ENCODE assay signal across 16 cellular contexts in the genomic region with DNA sequence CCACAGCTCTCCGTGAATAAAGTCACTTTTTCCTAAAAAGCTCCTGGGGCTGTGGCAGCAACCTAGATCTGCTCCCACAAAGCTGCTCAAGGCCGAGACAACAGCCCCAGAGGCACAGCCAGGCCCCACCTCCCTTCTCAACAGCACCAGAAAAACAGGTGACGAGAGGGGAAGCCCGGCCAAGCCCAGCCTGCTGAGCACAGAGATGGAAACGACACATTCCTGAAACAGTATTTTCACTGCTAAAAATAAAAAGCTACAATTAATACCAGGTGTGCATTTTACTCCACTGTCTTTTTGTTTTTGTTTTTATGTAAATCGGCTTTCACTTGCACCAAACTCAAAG.
DNase-seq lines count a peak whose midpoint lies in the region; ATAC-seq and TF ChIP-seq lines count a peak whose summit lies in the region.
"Had no signal": no experiment of that assay in that cellular context is flagged by ENCODE, and none has a peak within 500 bp of the region (broad histone marks: within the 10 kb centered on the region; RNA-seq: fewer than 3 reads in every experiment).

No MANE protein-coding gene starts in this region.

- H3K4me1 Mint-ChIP-seq in T-helper 17 cell (peaks cover 26% of the 10 kb centered on the region), type B pancreatic cell (ENCODE audit: unreplicated experiment) (peaks cover 19% of the 10 kb centered on the region), progenitor cell of endocrine pancreas (ENCODE audit: low read depth) (no peaks in the 10 kb centered on the region)

- H3K9me3 ChIP-seq in T-helper 17 cell (ENCODE audit: control insufficient read depth, low read length, poor library complexity, severe bottlenecking): no peaks in the 10 kb centered on the region
- H3K9me3 ChIP-seq: Peyer's patch, prostate gland had no signal

- TF ChIP-seq CTCF in type B pancreatic cell (conservative IDR thresholded peaks at IDR 0.05) (no peak), progenitor cell of endocrine pancreas (IDR thresholded peaks at IDR 0.05; ENCODE audit: unreplicated experiment) (no peak)

- H3K27ac Mint-ChIP-seq in T-helper 17 cell (peak overlapping the region; percentile 27), type B pancreatic cell (peak overlapping the region; percentile 26), progenitor cell of endocrine pancreas (no peak overlapping the region)
- H3K27ac Mint-ChIP-seq: CD8-positive, alpha-beta T cell had no signal

- DNase-seq in T-helper 17 cell: no peak
- peak; percentile 34 for DNase-seq in fibroblast of gingiva (ENCODE audit: low read depth)
- DNase-seq in myocyte (ENCODE audit: low read depth): peak; percentile 61
- DNase-seq in type B pancreatic cell (ENCODE audit: extremely low spot score, unreplicated experiment): no peak
- no peak for DNase-seq in stimulated activated CD4-positive, alpha-beta T cell treated with anti-CD3 and anti-CD28 coated beads, Interleukin-12 subunit alpha, Interleukin-12 subunit beta, amount 100 ng/mL, for 4 hours
- no peak for DNase-seq in NCI-H748 treated with DMSO at 0.1 percent for 48 hours (lab: John Stamatoyannopoulos, UW)
- DNase-seq in progenitor cell of endocrine pancreas (ENCODE audit: low spot score, unreplicated experiment): no peak
- DNase-seq: activated CD4-positive, alpha-beta T cell treated with anti-CD3 and anti-CD28 coated beads for 48 hours; activated T-cell treated with anti-CD3 and anti-CD28 coated beads, Interleukin-2, amount 50 U/mL, for 48 hours; CD8-positive, alpha-beta T cell; foreskin melanocyte; Karpas-422; NCI-H187; NCI-H524 treated with DMSO at 0.1 percent for 48 hours had no signal

- H3K4me3 Mint-ChIP-seq in T-helper 17 cell: no peak overlapping the region
- H3K4me3 Mint-ChIP-seq in type B pancreatic cell: no peak overlapping the region
- no peak overlapping the region for H3K4me3 Mint-ChIP-seq in progenitor cell of endocrine pancreas (ENCODE audit: low read depth)
- H3K4me3 Mint-ChIP-seq: CD8-positive, alpha-beta T cell had no signal

- H3K36me3 Mint-ChIP-seq in T-helper 17 cell (ENCODE audit: low read depth) (no peaks in the 10 kb centered on the region), type B pancreatic cell (no peaks in the 10 kb centered on the region), progenitor cell of endocrine pancreas (ENCODE audit: insufficient read depth) (no peaks in the 10 kb centered on the region)

- no peak for ATAC-seq in T-helper 17 cell
- ATAC-seq: CD8-positive, alpha-beta T cell had no signal

- H3K27me3 Mint-ChIP-seq in T-helper 17 cell: no peaks in the 10 kb centered on the region
- H3K27me3 Mint-ChIP-seq in type B pancreatic cell: no peaks in the 10 kb centered on the region
- H3K27me3 Mint-ChIP-seq in progenitor cell of endocrine pancreas: no peaks in the 10 kb centered on the region

- H3K9me3 Mint-ChIP-seq in type B pancreatic cell: no peaks in the 10 kb centered on the region
- H3K9me3 Mint-ChIP-seq in progenitor cell of endocrine pancreas (ENCODE audit: low read depth): no peaks in the 10 kb centered on the region
- H3K9me3 Mint-ChIP-seq: CD8-positive, alpha-beta T cell had no signal

Comparison
In these comparisons a context has a peak if more than half of its experiments do, and no peak if none do; other contexts are left out.
1. DNase-seq: peak in fibroblast of gingiva (single experiment) and myocyte (single experiment); none in T-helper 17 cell (0 of 3), type B pancreatic cell (single experiment), stimulated activated CD4-positive, alpha-beta T cell treated with anti-CD3 and anti-CD28 coated beads, Interleukin-12 subunit alpha, Interleukin-12 subunit beta, amount 100 ng/mL, for 4 hours (single experiment), NCI-H748 treated with DMSO at 0.1 percent for 48 hours (single experiment) and progenitor cell of endocrine pancreas (single experiment).